29 cellular contexts compared by ENCODE assay signal in genomic region chr1:38275960-38276359, GRCh38.
"Had no signal": no experiment of that assay in that cellular context is flagged by ENCODE, and none has a peak within 500 bp of the region (broad histone marks: within the 10 kb centered on the region; RNA-seq: fewer than 3 reads in every experiment).

No MANE protein-coding gene starts in this region.

- H3K4me2 ChIP-seq: hepatocyte had no signal

- H3K4me3 Mint-ChIP-seq: dendritic cell treated with granulocyte-macrophage colony-stimulating factor and Interleukin-4, amounts not matched to agents 40 ng/mL and 50 ng/mL, for 4 days; effector memory CD8-positive, alpha-beta T cell; endodermal cell had no signal

- H3K9me3 ChIP-seq: colonic mucosa had no signal

- H2AFZ ChIP-seq: hepatocyte had no signal

- H3K27me3 ChIP-seq: colonic mucosa, foreskin keratinocyte had no signal

- H3K27ac ChIP-seq: colonic mucosa, coronary artery, dorsolateral prefrontal cortex, epithelial cell of prostate, esophagus muscularis mucosa, esophagus squamous epithelium, foreskin keratinocyte, gastrocnemius medialis, gastroesophageal sphincter, heart left ventricle, heart right ventricle, hepatocyte had no signal

- H3K4me1 ChIP-seq: colonic mucosa, esophagus squamous epithelium, foreskin keratinocyte, gastrocnemius medialis, gastroesophageal sphincter, heart left ventricle, heart right ventricle had no signal

- H3K36me3 ChIP-seq: colonic mucosa, esophagus muscularis mucosa, esophagus squamous epithelium, gastrocnemius medialis, gastroesophageal sphincter, heart left ventricle, heart right ventricle had no signal

- H3K79me2 ChIP-seq: hepatocyte had no signal

- DNase-seq: colonic mucosa; cortex of kidney; dermis blood vessel endothelial cell; dorsolateral prefrontal cortex; effector CD4-positive, alpha-beta T cell; effector CD8-positive, alpha-beta T cell; effector memory CD4-positive, alpha-beta T cell; effector memory CD8-positive, alpha-beta T cell; endodermal cell; erythroblast; esophagus squamous epithelium; foreskin fibroblast; foreskin keratinocyte; foreskin melanocyte; gastrocnemius medialis; glutamatergic neuron; head of caudate nucleus; heart left ventricle; heart right ventricle had no signal

- H3K4me3 ChIP-seq: colonic mucosa, coronary artery, dorsolateral prefrontal cortex, esophagus muscularis mucosa, esophagus squamous epithelium, gastrocnemius medialis, gastroesophageal sphincter, heart left ventricle, heart right ventricle, hepatocyte had no signal

- ATAC-seq: effector memory CD8-positive, alpha-beta T cell; esophagus mucosa; foreskin keratinocyte; gastrocnemius medialis; gastroesophageal sphincter; heart left ventricle; heart right ventricle had no signal

- FAIRE-seq: endometrium, endothelial cell of umbilical vein, frontal cortex had no signal
